8 cellular contexts compared by ENCODE assay signal in genomic region chr1:23217421-23218115, GRCh38. TPM values are rescaled to one million over a fixed set of nuclear protein-coding genes. Genes with fewer than 3 reads are reported as not detected.
DNase-seq lines count a peak whose midpoint lies in the region; ATAC-seq and TF ChIP-seq lines count a peak whose summit lies in the region.

Gene HTR1D, minus strand, starts transcription at chr1:23217502. Its CDS starts 23,283 bp downstream, at chr1:23194219.

- POLR2A ChIA-PET in activated CD4-positive, alpha-beta memory T cell treated with anti-CD3 and anti-CD28 coated beads, Interleukin-2, amount 10 ng/mL, durations not matched to agents 7 days and 5 days (lab: Charles Lee): interaction anchor here (1.0 kb wide), 1 partner anchor 114 kb away, joined by 3 read pairs; no protein-coding TSS in a partner anchor

- no peak within 1 kb of the TSS for H3K27ac Mint-ChIP-seq in activated naive CD8-positive, alpha-beta T cell treated with anti-CD3 and anti-CD28 coated beads, Interleukin-2, amount 50 U/mL, for 24 hours
- H3K27ac Mint-ChIP-seq in activated CD4-positive, alpha-beta memory T cell treated with anti-CD3 and anti-CD28 coated beads, Interleukin-2, amount 10 ng/mL, durations not matched to agents 7 days and 5 days: no peak within 1 kb of the TSS

- H3K27ac ChIP-seq in testis: no peak within 1 kb of the TSS

- no peaks in the 10 kb centered on the region for H3K4me1 ChIP-seq in testis

- H3K27me3 Mint-ChIP-seq in activated naive CD8-positive, alpha-beta T cell treated with anti-CD3 and anti-CD28 coated beads, Interleukin-2, amount 50 U/mL, for 24 hours: peaks cover 63% of the 10 kb centered on the region
- H3K27me3 Mint-ChIP-seq in activated CD4-positive, alpha-beta memory T cell treated with anti-CD3 and anti-CD28 coated beads, Interleukin-2, amount 10 ng/mL, durations not matched to agents 7 days and 5 days: peaks cover 57% of the 10 kb centered on the region

- H3K36me3 ChIP-seq in kidney epithelial cell (ENCODE audit: control insufficient read depth, insufficient read depth, low read length) (no peaks in the 10 kb centered on the region), testis (ENCODE audit: low read depth, missing control alignments) (no peaks in the 10 kb centered on the region)

- H3K4me1 Mint-ChIP-seq in activated naive CD8-positive, alpha-beta T cell treated with anti-CD3 and anti-CD28 coated beads, Interleukin-2, amount 50 U/mL, for 24 hours: peaks cover 4% of the 10 kb centered on the region
- peaks cover 11% of the 10 kb centered on the region for H3K4me1 Mint-ChIP-seq in activated CD4-positive, alpha-beta memory T cell treated with anti-CD3 and anti-CD28 coated beads, Interleukin-2, amount 10 ng/mL, durations not matched to agents 7 days and 5 days

- H3K36me3 Mint-ChIP-seq in activated naive CD8-positive, alpha-beta T cell treated with anti-CD3 and anti-CD28 coated beads, Interleukin-2, amount 50 U/mL, for 24 hours (ENCODE audit: low read depth): no peaks in the 10 kb centered on the region
- H3K36me3 Mint-ChIP-seq in activated CD4-positive, alpha-beta memory T cell treated with anti-CD3 and anti-CD28 coated beads, Interleukin-2, amount 10 ng/mL, durations not matched to agents 7 days and 5 days (ENCODE audit: low read depth): no peaks in the 10 kb centered on the region

- no peaks in the 10 kb centered on the region for H3K9me3 Mint-ChIP-seq in activated naive CD8-positive, alpha-beta T cell treated with anti-CD3 and anti-CD28 coated beads, Interleukin-2, amount 50 U/mL, for 24 hours
- no peaks in the 10 kb centered on the region for H3K9me3 Mint-ChIP-seq in activated CD4-positive, alpha-beta memory T cell treated with anti-CD3 and anti-CD28 coated beads, Interleukin-2, amount 10 ng/mL, durations not matched to agents 7 days and 5 days

- 2% methylated on average over 7 to 41 of the region's 45 CpGs for WGBS in testis, 2 donors

- H3K27me3 ChIP-seq in kidney epithelial cell (ENCODE audit: control insufficient read depth, insufficient read depth, low read length) (peaks cover 28% of the 10 kb centered on the region), testis (no peaks in the 10 kb centered on the region)

- TF ChIP-seq CTCF in kidney epithelial cell (IDR thresholded peaks at IDR 0.05; ENCODE audit: insufficient read depth, low read length, poor library complexity, severe bottlenecking) (no peak), testis (IDR thresholded peaks at IDR 0.05) (no peak)

- H3K4me3 ChIP-seq in kidney epithelial cell (ENCODE audit: low read depth, low read length) (peak within 1 kb of the TSS; percentile 41), testis (peak within 1 kb of the TSS; percentile 34 to 52)

- H3K9me3 ChIP-seq in testis: no peaks in the 10 kb centered on the region

- CTCF ChIA-PET in activated CD4-positive, alpha-beta memory T cell treated with anti-CD3 and anti-CD28 coated beads, Interleukin-2, amount 10 ng/mL, durations not matched to agents 7 days and 5 days (lab: Charles Lee): interaction anchor here (0.7 to 1.6 kb wide), 3 partner anchors 27 to 714 kb away, joined by 3 to 4 read pairs (median 3); no protein-coding TSS in a partner anchor

- peak; percentile 25 for ATAC-seq in activated naive CD8-positive, alpha-beta T cell treated with anti-CD3 and anti-CD28 coated beads, Interleukin-2, amount 50 U/mL, for 24 hours
- no peak for ATAC-seq in HG02938 (IDR thresholded peaks at IDR 0.05; ENCODE audit: unreplicated experiment)

- intact Hi-C loops in testis (cut with DNase I; ENCODE audit: low total_unique reads): no loop called here

- DNase-seq in activated T-cell treated with anti-CD3 and anti-CD28 coated beads for 48 hours (ENCODE audit: low read depth) (peak; percentile 3), activated T-cell treated with anti-CD3 and anti-CD28 coated beads for 4 hours (no peak), kidney epithelial cell (ENCODE audit: low read depth) (no peak), testis (no peak), RKO (ENCODE audit: low spot score) (no peak)
- DNase-seq in activated naive CD8-positive, alpha-beta T cell treated with anti-CD3 and anti-CD28 coated beads, Interleukin-2, amount 50 U/mL, for 24 hours: peak; percentile 6
- no peak for DNase-seq in activated CD4-positive, alpha-beta memory T cell treated with anti-CD3 and anti-CD28 coated beads, Interleukin-2, amount 10 ng/mL, durations not matched to agents 7 days and 5 days

- peak within 1 kb of the TSS; percentile 33 for H3K4me3 Mint-ChIP-seq in activated naive CD8-positive, alpha-beta T cell treated with anti-CD3 and anti-CD28 coated beads, Interleukin-2, amount 50 U/mL, for 24 hours
- H3K4me3 Mint-ChIP-seq in activated CD4-positive, alpha-beta memory T cell treated with anti-CD3 and anti-CD28 coated beads, Interleukin-2, amount 10 ng/mL, durations not matched to agents 7 days and 5 days: no peak within 1 kb of the TSS

- no peak for TF ChIP-seq POLR2A in testis (IDR thresholded peaks at IDR 0.05)

RNA-seq across cellular contexts. Expression of gene HTR1D, which starts in this region (rescaled TPM):
- total RNA-seq in kidney epithelial cell: 1.6 and 2.0 TPM in 2 replicates
- under 1 TPM in 1 of 2 donors, not detected in 1; 0.19 TPM for total RNA-seq in testis
- 0.70 TPM for polyA plus RNA-seq in testis (ENCODE audit: insufficient read depth, low read depth, low replicate concordance)
- total RNA-seq in activated CD4-positive, alpha-beta memory T cell treated with anti-CD3 and anti-CD28 coated beads, Interleukin-2, amount 10 ng/mL, durations not matched to agents 7 days and 5 days: not detected

Comparison
In these comparisons a context has a peak if more than half of its experiments do, and no peak if none do; other contexts are left out.
1. DNase-seq: peak in activated T-cell treated with anti-CD3 and anti-CD28 coated beads for 48 hours (single experiment) and activated naive CD8-positive, alpha-beta T cell treated with anti-CD3 and anti-CD28 coated beads, Interleukin-2, amount 50 U/mL, for 24 hours (single experiment); none in activated T-cell treated with anti-CD3 and anti-CD28 coated beads for 4 hours (single experiment), kidney epithelial cell (single experiment), testis (single experiment), RKO (single experiment) and activated CD4-positive, alpha-beta memory T cell treated with anti-CD3 and anti-CD28 coated beads, Interleukin-2, amount 10 ng/mL, durations not matched to agents 7 days and 5 days (single experiment).